Comparison of ENCODE assay signal across 25 cellular contexts in genomic region chr22:46156031-46156430, GRCh38.
"Had no signal": no experiment of that assay in that cellular context is flagged by ENCODE, and none has a peak within 500 bp of the region (broad histone marks: within the 10 kb centered on the region; RNA-seq: fewer than 3 reads in every experiment).

No MANE protein-coding gene starts in this region.

- H3K4me3 Mint-ChIP-seq: naive thymus-derived CD8-positive, alpha-beta T cell; nephron progenitor cell; neural progenitor cell; stimulated activated effector memory CD8-positive, alpha-beta T cell treated with anti-CD3 and anti-CD28 coated beads, Interleukin-12 subunit alpha, Interleukin-12 subunit beta, amount 100 ng/mL, for 72 hours; stimulated activated naive CD8-positive, alpha-beta T cell treated with anti-CD3 and anti-CD28 coated beads, Interleukin-15, Interleukin-2, amounts not matched to agents 100 ng/mL and 50 ng/mL, for 24 hours; type B pancreatic cell had no signal

- H3K4me1 Mint-ChIP-seq: stimulated activated effector memory CD8-positive, alpha-beta T cell treated with anti-CD3 and anti-CD28 coated beads, Interleukin-12 subunit alpha, Interleukin-12 subunit beta, amount 100 ng/mL, for 72 hours had no signal

- H3K4me1 ChIP-seq: prostate gland had no signal

- H3K36me3 ChIP-seq: neural progenitor cell, prostate gland, uterus had no signal

- H3K9me3 Mint-ChIP-seq: naive thymus-derived CD8-positive, alpha-beta T cell; nephron progenitor cell; neural progenitor cell; stimulated activated effector memory CD8-positive, alpha-beta T cell treated with anti-CD3 and anti-CD28 coated beads, Interleukin-12 subunit alpha, Interleukin-12 subunit beta, amount 100 ng/mL, for 72 hours; stimulated activated naive CD8-positive, alpha-beta T cell treated with anti-CD3 and anti-CD28 coated beads, Interleukin-15, Interleukin-2, amounts not matched to agents 100 ng/mL and 50 ng/mL, for 24 hours; type B pancreatic cell had no signal

- H3K27ac Mint-ChIP-seq: nephron progenitor cell; neural progenitor cell; stimulated activated effector memory CD8-positive, alpha-beta T cell treated with anti-CD3 and anti-CD28 coated beads, Interleukin-12 subunit alpha, Interleukin-12 subunit beta, amount 100 ng/mL, for 72 hours; stimulated activated naive CD8-positive, alpha-beta T cell treated with anti-CD3 and anti-CD28 coated beads, Interleukin-15, Interleukin-2, amounts not matched to agents 100 ng/mL and 50 ng/mL, for 24 hours; type B pancreatic cell had no signal

- FAIRE-seq: small intestine had no signal

- ATAC-seq: left ventricle myocardium superior; lower lobe of right lung; naive thymus-derived CD8-positive, alpha-beta T cell; right cardiac atrium; stimulated activated effector memory CD8-positive, alpha-beta T cell treated with anti-CD3 and anti-CD28 coated beads, Interleukin-12 subunit alpha, Interleukin-12 subunit beta, amount 100 ng/mL, for 72 hours had no signal

- H3K9me3 ChIP-seq: heart left ventricle, lower lobe of right lung, neutrophil, prostate gland, sigmoid colon, spleen, tibial nerve, uterus had no signal

- H3K4me3 ChIP-seq: heart left ventricle, lower lobe of right lung, neural progenitor cell, prostate gland, sigmoid colon, spleen, tibial nerve, uterus had no signal

- DNase-seq: heart left ventricle; left ventricle myocardium superior; lower lobe of right lung; mammary epithelial cell; mesenchymal stem cell; naive thymus-derived CD8-positive, alpha-beta T cell; nephron progenitor cell; occipital lobe; retina; right cardiac atrium; sigmoid colon; small intestine; spleen; stimulated activated CD4-positive, alpha-beta T cell treated with anti-CD3 and anti-CD28 coated beads, Interleukin-4, amount 100 ng/mL, for 24 hours; stimulated activated naive CD4-positive, alpha-beta T cell; substantia nigra; uterus had no signal

- H2AFZ ChIP-seq: neural progenitor cell, parathyroid adenoma had no signal

- H3K9ac ChIP-seq: neural progenitor cell, parathyroid adenoma had no signal

- H3K4me2 ChIP-seq: neural progenitor cell had no signal

- H3K27ac ChIP-seq: heart left ventricle, lower lobe of right lung, neural progenitor cell, neutrophil, parathyroid adenoma, prostate gland, sigmoid colon, spleen, tibial nerve, uterus had no signal

- H3K27me3 ChIP-seq: heart left ventricle, sigmoid colon, spleen, tibial nerve, uterus had no signal

- H3K27me3 Mint-ChIP-seq: naive thymus-derived CD8-positive, alpha-beta T cell; stimulated activated naive CD8-positive, alpha-beta T cell treated with anti-CD3 and anti-CD28 coated beads, Interleukin-15, Interleukin-2, amounts not matched to agents 100 ng/mL and 50 ng/mL, for 24 hours had no signal
